ENCODE assay signal across 8 cellular contexts in the genomic region with DNA sequence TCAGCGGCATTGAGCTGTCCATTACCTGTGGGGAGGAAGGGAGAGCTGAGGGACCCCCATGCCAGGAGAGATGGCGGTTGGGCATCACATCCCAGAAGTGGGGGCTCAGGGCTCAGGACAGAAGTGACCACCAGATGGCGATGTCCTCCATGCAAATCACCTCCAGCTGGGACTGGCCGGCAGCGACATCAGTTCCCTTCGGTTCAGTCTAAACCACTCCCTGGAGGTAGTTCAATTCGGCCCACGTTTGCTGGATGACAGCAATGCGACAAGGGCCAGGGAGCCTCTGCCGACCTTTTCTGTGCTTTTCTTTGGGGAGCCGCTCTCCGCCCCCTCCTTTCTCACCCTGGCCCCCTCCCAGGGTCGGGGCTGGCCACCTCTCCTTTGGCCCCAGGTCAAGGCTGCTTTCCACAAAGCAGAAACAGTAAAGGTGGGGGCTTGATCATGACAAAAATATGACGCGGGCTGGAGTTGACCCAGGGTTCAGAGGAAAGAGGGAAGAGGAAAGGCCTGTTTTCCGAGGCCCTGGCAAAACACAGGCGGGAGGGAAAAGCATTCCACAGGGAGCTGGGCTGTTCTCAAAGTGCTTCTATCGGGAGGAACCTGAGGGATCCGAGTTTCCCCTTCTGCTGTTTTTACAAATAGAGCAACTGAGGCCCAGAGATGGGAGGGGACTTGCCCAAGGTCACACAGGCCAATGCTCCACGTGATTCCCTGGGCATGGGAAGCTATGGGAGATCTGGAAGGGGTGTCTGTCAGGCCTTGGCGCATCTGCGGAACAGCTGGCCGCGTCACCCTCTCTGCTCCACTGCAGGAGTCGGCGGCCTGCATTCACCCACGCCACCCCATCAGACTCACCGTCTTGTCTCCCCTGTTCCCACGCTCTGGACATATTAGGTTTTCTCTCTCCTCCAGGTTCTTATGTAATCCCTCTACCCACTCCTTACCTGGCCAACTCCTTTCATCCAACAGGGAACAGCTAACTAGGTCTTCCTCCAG. TPM values are rescaled to one million over a fixed set of nuclear protein-coding genes. Genes with fewer than 3 reads are reported as not detected.
DNase-seq lines count a peak whose midpoint lies in the region; ATAC-seq, FAIRE-seq and TF ChIP-seq lines count a peak whose summit lies in the region.

No MANE protein-coding gene starts in this region.

- H3K36me3 ChIP-seq in heart right ventricle: no peaks in the 10 kb centered on the region
- H3K36me3 ChIP-seq in upper lobe of left lung: no peaks in the 10 kb centered on the region

- peak; percentile 74 for FAIRE-seq in HTR-8/SVneo (lab: Jason Lieb, UNC)

- peak overlapping the region; percentile 76 to 93 (median 82) for H3K27ac ChIP-seq in heart right ventricle
- peak overlapping the region; percentile 73 to 86 (median 84) for H3K27ac ChIP-seq in upper lobe of left lung

- ATAC-seq in heart right ventricle: peak; percentile 66 to 77 (median 70)
- ATAC-seq in upper lobe of left lung (ENCODE audit: low FRiP score in 2 of 2): peak; percentile 82 to 83
- no peak for ATAC-seq in GM18520 (IDR thresholded peaks at IDR 0.05; ENCODE audit: unreplicated experiment)

- peak; percentile 57 for DNase-seq in COLO668 (lab: John Stamatoyannopoulos, UW; ENCODE audit: unreplicated experiment)
- peak; percentile 81 for DNase-seq in HTR-8/SVneo (ENCODE audit: insufficient read length, low spot score)
- peak; percentile 81 for DNase-seq in SW480 (ENCODE audit: low spot score)
- DNase-seq in amniotic epithelial cell (ENCODE audit: low read depth): peak; percentile 64
- peak; percentile 85 to 92 for DNase-seq in heart right ventricle
- DNase-seq in progenitor cell of endocrine pancreas (ENCODE audit: low spot score, unreplicated experiment): peak; percentile 72
- DNase-seq in upper lobe of left lung: peak; percentile 67 to 84

- H3K4me1 Mint-ChIP-seq in progenitor cell of endocrine pancreas (ENCODE audit: low read depth): peaks cover 17% of the 10 kb centered on the region

- TF ChIP-seq EP300 in upper lobe of left lung (IDR thresholded peaks at IDR 0.05): no peak

- H3K4me1 ChIP-seq in heart right ventricle: peaks cover 15 to 59% (median 49%) of the 10 kb centered on the region in 9 donors
- peaks cover 36 to 47% (median 45%) of the 10 kb centered on the region in 4 donors for H3K4me1 ChIP-seq in upper lobe of left lung

- intact Hi-C loops in heart right ventricle (cut with DNase I): loop anchor here (1.0 to 10.0 kb wide), 15 partner anchors 126 to 472 kb away; no protein-coding TSS in a partner anchor

- no peaks in the 10 kb centered on the region for H3K9me3 Mint-ChIP-seq in progenitor cell of endocrine pancreas (ENCODE audit: low read depth)

- TF ChIP-seq CTCF in heart right ventricle (IDR thresholded peaks at IDR 0.05) (peak; percentile 83 to 95 (median 90)), progenitor cell of endocrine pancreas (IDR thresholded peaks at IDR 0.05; ENCODE audit: unreplicated experiment) (peak; percentile 85), upper lobe of left lung (IDR thresholded peaks at IDR 0.05) (peak; percentile 81 to 94 (median 93))

- H3K27me3 Mint-ChIP-seq in progenitor cell of endocrine pancreas: peaks cover 6% of the 10 kb centered on the region

- no peak overlapping the region for H3K27ac Mint-ChIP-seq in progenitor cell of endocrine pancreas

- H3K9me3 ChIP-seq in heart right ventricle (peaks cover 0 to 6% (median 0%) of the 10 kb centered on the region in 11 donors), upper lobe of left lung (no peaks in the 10 kb centered on the region)

- WGBS in heart right ventricle, 2 donors: 38 to 39% methylated on average over 29 of the region's 29 CpGs
- WGBS in upper lobe of left lung, 2 donors: 42 to 51% methylated on average over 24 to 29 of the region's 29 CpGs

- no peak for TF ChIP-seq POLR2A in upper lobe of left lung (IDR thresholded peaks at IDR 0.05)

- H3K4me3 Mint-ChIP-seq in progenitor cell of endocrine pancreas (ENCODE audit: low read depth): no peak overlapping the region

- peak overlapping the region in 1 of 10 donors; percentile 13 for H3K4me3 ChIP-seq in heart right ventricle
- H3K4me3 ChIP-seq in upper lobe of left lung: no peak overlapping the region

- H3K27me3 ChIP-seq in heart right ventricle (no peaks in the 10 kb centered on the region), upper lobe of left lung (no peaks in the 10 kb centered on the region)

- no peaks in the 10 kb centered on the region for H3K36me3 Mint-ChIP-seq in progenitor cell of endocrine pancreas (ENCODE audit: insufficient read depth)

RNA-seq across cellular contexts. Expression of gene FBXO7, which starts 54.7 kb away (rescaled TPM):
- total RNA-seq in heart right ventricle: 10 to 100 TPM; 34.3 to 52.2 (median 38.9) TPM
- 10 to 100 TPM; 21.1 to 38.6 TPM for polyA plus RNA-seq in heart right ventricle
- 86.4 and 87.2 TPM in 2 replicates for total RNA-seq in progenitor cell of endocrine pancreas
- 100 to 1,000 TPM in 2 of 6 donors, 10 to 100 TPM in 4; 69.9 to 115 (median 85.4) TPM for total RNA-seq in upper lobe of left lung
